ENCODE assay signal across 8 cellular contexts in genomic region chr10:45593938-45594275, GRCh38.
A peak's percentile ranks its signal among the peaks of the same experiment; 100 is the strongest.
DNase-seq lines count a peak whose midpoint lies in the region; ATAC-seq and TF ChIP-seq lines count a peak whose summit lies in the region.

No MANE protein-coding gene starts in this region.

- H3K9me3 Mint-ChIP-seq in activated naive CD4-positive, alpha-beta T cell treated with anti-CD3 and anti-CD28 coated beads, Interleukin-2, amount 50 U/mL, for 24 hours: peaks cover 9% of the 10 kb centered on the region
- H3K9me3 Mint-ChIP-seq in mesothelial cell of epicardium: peaks cover 8% of the 10 kb centered on the region

- no peaks in the 10 kb centered on the region for H3K27me3 Mint-ChIP-seq in activated naive CD4-positive, alpha-beta T cell treated with anti-CD3 and anti-CD28 coated beads, Interleukin-2, amount 50 U/mL, for 24 hours
- H3K27me3 Mint-ChIP-seq in mesothelial cell of epicardium (ENCODE audit: low read depth): no peaks in the 10 kb centered on the region

- ATAC-seq in left lobe of liver: no peak

- H3K36me3 ChIP-seq in brain microvascular endothelial cell (replicated peaks): no peaks in the 10 kb centered on the region
- H3K36me3 ChIP-seq in urinary bladder (ENCODE audit: insufficient read depth): no peaks in the 10 kb centered on the region

- no peaks in the 10 kb centered on the region for H3K4me1 ChIP-seq in urinary bladder (ENCODE audit: insufficient read depth)

- H3K27ac ChIP-seq in brain microvascular endothelial cell: no peak overlapping the region
- H3K27ac ChIP-seq in urinary bladder (ENCODE audit: low read depth): no peak overlapping the region

- no peaks in the 10 kb centered on the region for H3K27me3 ChIP-seq in brain microvascular endothelial cell (replicated peaks)

- in situ Hi-C loops in brain microvascular endothelial cell (cut with HindIII; ENCODE audit: low pct_ligation_motif_present, low sequenced_read_pairs): no loop called here

- peaks cover 49% of the 10 kb centered on the region for H3K4me1 Mint-ChIP-seq in activated naive CD4-positive, alpha-beta T cell treated with anti-CD3 and anti-CD28 coated beads, Interleukin-2, amount 50 U/mL, for 24 hours
- peaks cover 14% of the 10 kb centered on the region for H3K4me1 Mint-ChIP-seq in mesothelial cell of epicardium

- peaks cover 11% of the 10 kb centered on the region for H3K36me3 Mint-ChIP-seq in activated naive CD4-positive, alpha-beta T cell treated with anti-CD3 and anti-CD28 coated beads, Interleukin-2, amount 50 U/mL, for 24 hours
- H3K36me3 Mint-ChIP-seq in mesothelial cell of epicardium: peaks cover 11% of the 10 kb centered on the region

- peak overlapping the region; percentile 53 for H3K27ac Mint-ChIP-seq in activated naive CD4-positive, alpha-beta T cell treated with anti-CD3 and anti-CD28 coated beads, Interleukin-2, amount 50 U/mL, for 24 hours
- H3K27ac Mint-ChIP-seq in mesothelial cell of epicardium: peak overlapping the region; percentile 94

- no peak for TF ChIP-seq CTCF in brain microvascular endothelial cell (IDR thresholded peaks at IDR 0.05; ENCODE audit: low read depth, low read length, missing control alignments)
- TF ChIP-seq CTCF in mesothelial cell of epicardium (IDR thresholded peaks at IDR 0.05; ENCODE audit: unreplicated experiment): no peak
- TF ChIP-seq CTCF in GM20000 (IDR thresholded peaks at IDR 0.05; ENCODE audit: extremely low read depth, missing control alignments): no peak

- WGBS in urinary bladder: 16% methylated on average over 6 of the region's 6 CpGs

- H3K4me3 Mint-ChIP-seq in activated naive CD4-positive, alpha-beta T cell treated with anti-CD3 and anti-CD28 coated beads, Interleukin-2, amount 50 U/mL, for 24 hours: peak overlapping the region; percentile 87
- H3K4me3 Mint-ChIP-seq in mesothelial cell of epicardium: peak overlapping the region; percentile 91

- H3K4me3 ChIP-seq in brain microvascular endothelial cell (ENCODE audit: low read depth, low read length) (peak overlapping the region; percentile 84), urinary bladder (ENCODE audit: low read depth, low read length) (peak overlapping the region; percentile 96)

- DNase-seq in activated naive CD4-positive, alpha-beta T cell (lab: John Stamatoyannopoulos, UW): no peak
- DNase-seq in brain microvascular endothelial cell (no peak), mesothelial cell of epicardium (ENCODE audit: low spot score in 2 of 2, unreplicated experiment in 2 of 2) (no peak), left lobe of liver (ENCODE audit: low spot score) (no peak), GM20000 (ENCODE audit: low spot score) (no peak)
- DNase-seq in stimulated activated CD4-positive, alpha-beta T cell treated with anti-CD3 and anti-CD28 coated beads, Interleukin-4, amount 100 ng/mL, for 24 hours: no peak
